Comparison of ENCODE assay signal across 1 cellular context in the genomic region with DNA sequence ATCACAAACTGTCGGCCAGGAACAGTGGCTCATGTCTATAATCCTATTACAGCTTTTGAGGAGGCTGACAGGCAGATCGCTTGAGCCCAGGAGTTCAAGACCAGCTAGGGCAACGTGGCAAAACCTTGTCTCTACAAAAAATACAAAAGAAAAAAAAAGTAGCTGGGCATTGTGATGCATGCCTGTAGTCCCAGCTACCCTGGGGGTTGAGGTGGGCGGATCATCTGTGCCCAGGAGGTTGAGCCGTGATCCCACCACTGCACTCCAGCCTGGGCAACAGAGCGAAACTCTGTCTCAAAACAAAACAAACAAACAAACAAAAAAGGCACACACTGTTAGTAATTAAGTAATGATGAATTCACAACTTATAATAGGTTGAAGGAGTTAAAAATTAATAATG.
TF ChIP-seq lines count a peak whose summit lies in the region.

No MANE protein-coding gene starts in this region.

TF ChIP-seq in H1, 55 proteins besides CTCF, POLR2A, EP300 and RAD21:
- 0 out of 2 replicates have a peak, but pooled peaks have one; percentile 17 for TF ChIP-seq POU5F1 (IDR thresholded peaks at IDR 0.05; ENCODE audit: low read depth, low read length)
- TF ChIP-seq EGR1 (IDR thresholded peaks at IDR 0.05; ENCODE audit: borderline replicate concordance, low read depth, low read length) = peak; percentile 43; the same call in 1 of the 2 replicates
- TF ChIP-seq GABPA (IDR thresholded peaks at IDR 0.05; ENCODE audit: borderline replicate concordance, insufficient read depth, low read length) = no peak
- no peak for TF ChIP-seq CBX5 (IDR thresholded peaks at IDR 0.05; ENCODE audit: low read depth, low read length)
TF ChIP-seq in H1: peak in this region for 2.
